ENCODE assay signal across 12 cellular contexts in the genomic region with DNA sequence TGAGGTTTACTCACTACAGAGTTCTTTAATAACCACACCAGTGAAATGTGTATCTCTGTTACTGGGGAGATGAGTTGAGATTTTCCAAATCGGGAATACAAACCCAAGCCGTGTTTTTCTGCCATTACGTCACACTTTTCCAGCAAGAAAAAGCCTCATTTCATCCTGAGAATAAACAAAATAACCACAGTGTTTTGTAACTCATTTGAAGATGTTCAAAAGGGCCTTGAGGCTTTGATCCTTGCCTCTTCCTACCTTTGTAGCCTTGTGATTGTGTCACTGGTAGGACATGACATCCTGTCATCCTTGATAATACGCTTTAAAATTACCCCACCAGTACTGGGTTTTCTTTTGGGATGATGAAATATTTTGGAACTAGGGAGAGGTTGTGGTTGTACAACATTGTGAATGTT. TPM values are rescaled to one million over a fixed set of nuclear protein-coding genes. Genes with fewer than 3 reads are reported as not detected.
DNase-seq lines count a peak whose midpoint lies in the region; ATAC-seq and TF ChIP-seq lines count a peak whose summit lies in the region.
"Had no signal": no experiment of that assay in that cellular context is flagged by ENCODE, and none has a peak within 500 bp of the region (broad histone marks: within the 10 kb centered on the region; RNA-seq: fewer than 3 reads in every experiment).

No MANE protein-coding gene starts in this region.

- in situ Hi-C loops in GM13977 (cut with MboI; ENCODE audit: low pct_unique_long_range_greater_than_20kb, low sequenced_read_pairs, unreplicated experiment), result no loop called here

- DNase-seq in CD4-positive, CD25-positive, alpha-beta regulatory T cell, result no peak
- DNase-seq in LHCN-M2 (ENCODE audit: low read depth), result peak; percentile 26
- no peak for DNase-seq in coronary artery (ENCODE audit: low spot score)
- no peak for DNase-seq in neural crest cell (ENCODE audit: low read depth, low spot score)
- DNase-seq in NCI-H510A treated with DMSO at 0.1 percent for 48 hours (lab: John Stamatoyannopoulos, UW), result no peak
- DNase-seq in GM13977 (ENCODE audit: low spot score), result no peak
- DNase-seq in midbrain (lab: John Stamatoyannopoulos, UW), result no peak
- DNase-seq in amygdala (lab: John Stamatoyannopoulos, UW), result no peak
- DNase-seq: NCI-H2171; stimulated activated CD4-positive, alpha-beta T cell treated with anti-CD3 and anti-CD28 coated beads, Interleukin-12 subunit alpha, Interleukin-12 subunit beta, amount 100 ng/mL, for 4 hours; WERI-Rb-1 had no signal

- H3K4me3 Mint-ChIP-seq in CD4-positive, CD25-positive, alpha-beta regulatory T cell, result peak overlapping the region; percentile 17 to 86 (median 62)
- H3K4me3 Mint-ChIP-seq in neural crest cell, result peak overlapping the region; percentile 72

- H3K27ac Mint-ChIP-seq in CD4-positive, CD25-positive, alpha-beta regulatory T cell, result peak overlapping the region in 2 of 3 donors; percentile 53 to 90
- H3K27ac Mint-ChIP-seq in neural crest cell (ENCODE audit: unreplicated experiment), result no peak overlapping the region

- H3K36me3 ChIP-seq in CD4-positive, CD25-positive, alpha-beta regulatory T cell (ENCODE audit: control insufficient read depth, insufficient read depth, low read length), result peaks cover 9% of the 10 kb centered on the region

- H3K9me3 ChIP-seq in CD4-positive, CD25-positive, alpha-beta regulatory T cell (ENCODE audit: control insufficient read depth in 2 of 2, low read length in 2 of 2), result no peaks in the 10 kb centered on the region

- peaks cover 0 to 47% (median 15%) of the 10 kb centered on the region in 4 donors for H3K4me1 Mint-ChIP-seq in CD4-positive, CD25-positive, alpha-beta regulatory T cell
- H3K4me1 Mint-ChIP-seq in neural crest cell, result peaks cover 55% of the 10 kb centered on the region

- TF ChIP-seq CTCF in coronary artery (IDR thresholded peaks at IDR 0.05) (no peak), neural crest cell (conservative IDR thresholded peaks at IDR 0.05) (no peak), GM13977 (IDR thresholded peaks at IDR 0.05; ENCODE audit: extremely low read depth, insufficient read depth, missing control alignments) (no peak)

- H3K4me1 ChIP-seq in CD4-positive, CD25-positive, alpha-beta regulatory T cell (ENCODE audit: control insufficient read depth, insufficient read depth, low read length, poor library complexity, severe bottlenecking), result peaks cover 19% of the 10 kb centered on the region

- no peaks in the 10 kb centered on the region for H3K27me3 Mint-ChIP-seq in CD4-positive, CD25-positive, alpha-beta regulatory T cell
- peaks cover 5% of the 10 kb centered on the region for H3K27me3 Mint-ChIP-seq in neural crest cell (ENCODE audit: low read depth)
- H3K27me3 Mint-ChIP-seq: IgD-negative memory B cell had no signal

- ATAC-seq in CD4-positive, CD25-positive, alpha-beta regulatory T cell (ENCODE audit: low read depth in 2 of 2), result no peak

- no peaks in the 10 kb centered on the region for H3K27me3 ChIP-seq in CD4-positive, CD25-positive, alpha-beta regulatory T cell (ENCODE audit: control insufficient read depth, insufficient read depth, low read length)

- H3K27ac ChIP-seq in CD4-positive, CD25-positive, alpha-beta regulatory T cell (ENCODE audit: insufficient read depth, low read length, poor library complexity, severe bottlenecking), result peak overlapping the region; percentile 98
- H3K27ac ChIP-seq in coronary artery, result peak overlapping the region; percentile 30 to 33
- H3K27ac ChIP-seq: WERI-Rb-1 had no signal

- peak overlapping the region; percentile 93 for H3K4me3 ChIP-seq in CD4-positive, CD25-positive, alpha-beta regulatory T cell (ENCODE audit: low read depth, low read length)
- H3K4me3 ChIP-seq in coronary artery, result no peak overlapping the region

- peaks cover 16% of the 10 kb centered on the region for H3K36me3 Mint-ChIP-seq in CD4-positive, CD25-positive, alpha-beta regulatory T cell
- H3K36me3 Mint-ChIP-seq in neural crest cell (ENCODE audit: low read depth), result peaks cover 16% of the 10 kb centered on the region

- H3K9me3 Mint-ChIP-seq in CD4-positive, CD25-positive, alpha-beta regulatory T cell, result no peaks in the 10 kb centered on the region
- H3K9me3 Mint-ChIP-seq in neural crest cell, result no peaks in the 10 kb centered on the region

RNA-seq across cellular contexts. Expression of a gene that starts 2.9 kb away (rescaled TPM):
- total RNA-seq in CD4-positive, CD25-positive, alpha-beta regulatory T cell, result 97.3 TPM
- 10 to 100 TPM; 46.0 to 69.2 (median 56.3) TPM for polyA plus RNA-seq in CD4-positive, CD25-positive, alpha-beta regulatory T cell
- total RNA-seq in LHCN-M2 (2014; rRNA removed), result 32.0 and 42.9 TPM in 2 replicates
- polyA plus RNA-seq in LHCN-M2 (2012), result 66.1 TPM
- total RNA-seq in neural crest cell, result 232 and 245 TPM in 2 replicates

RNA-seq across cellular contexts. Expression of a gene that starts 17.2 kb away (rescaled TPM):
- 186 TPM for total RNA-seq in CD4-positive, CD25-positive, alpha-beta regulatory T cell
- 10 to 100 TPM in 1 of 4 donors, 1 to 10 TPM in 3; 3.9 to 10.7 (median 7.2) TPM for polyA plus RNA-seq in CD4-positive, CD25-positive, alpha-beta regulatory T cell
- total RNA-seq in LHCN-M2 (2014; rRNA removed) (132 and 136 TPM in 2 replicates), neural crest cell (281 and 289 TPM in 2 replicates)
- 125 TPM for polyA plus RNA-seq in LHCN-M2 (2012)

RNA-seq across cellular contexts. Expression of a gene that starts 42.1 kb away (rescaled TPM):
- total RNA-seq in CD4-positive, CD25-positive, alpha-beta regulatory T cell, result 173 TPM
- 100 to 1,000 TPM; 163 to 210 (median 175) TPM for polyA plus RNA-seq in CD4-positive, CD25-positive, alpha-beta regulatory T cell
- total RNA-seq in LHCN-M2 (2014; rRNA removed) (239 and 241 TPM in 2 replicates), neural crest cell (484 and 498 TPM in 2 replicates)
- 261 TPM for polyA plus RNA-seq in LHCN-M2 (2012)
